26 cellular contexts compared by ENCODE assay signal in genomic region chr16:49785970-49786369, GRCh38.
"Had no signal": no experiment of that assay in that cellular context is flagged by ENCODE, and none has a peak within 500 bp of the region (broad histone marks: within the 10 kb centered on the region; RNA-seq: fewer than 3 reads in every experiment).

No MANE protein-coding gene starts in this region.

- H3K4me1 ChIP-seq: pancreas, prostate gland, transverse colon, upper lobe of left lung had no signal

- H3K36me3 ChIP-seq: left ventricle myocardium inferior, pancreas, prostate gland, spleen, thyroid gland, transverse colon, upper lobe of left lung, vagina had no signal

- H3K27ac ChIP-seq: hepatocyte, left ventricle myocardium inferior, pancreas, prostate gland, spleen, thyroid gland, transverse colon, upper lobe of left lung, vagina had no signal

- ATAC-seq: natural killer cell; pancreas; right cardiac atrium; sciatic nerve; stimulated activated effector memory CD8-positive, alpha-beta T cell treated with anti-CD3 and anti-CD28 coated beads, Interleukin-12 subunit alpha, Interleukin-12 subunit beta, amount 100 ng/mL, for 72 hours; stimulated activated naive CD8-positive, alpha-beta T cell treated with anti-CD3 and anti-CD28 coated beads, Interleukin-15, amount 100 ng/mL, for 72 hours had no signal

- H3K27me3 ChIP-seq: hepatocyte, pancreas, spleen, thyroid gland, transverse colon, upper lobe of left lung, vagina had no signal

- H3K36me3 Mint-ChIP-seq: mesothelial cell of epicardium; naive B cell; natural killer cell; stimulated activated effector memory CD8-positive, alpha-beta T cell treated with anti-CD3 and anti-CD28 coated beads, Interleukin-12 subunit alpha, Interleukin-12 subunit beta, amount 100 ng/mL, for 72 hours had no signal

- H3K9me3 ChIP-seq: left ventricle myocardium inferior, pancreas, prostate gland, spleen, thyroid gland, transverse colon, upper lobe of left lung, vagina had no signal

- H3K9me3 Mint-ChIP-seq: mesothelial cell of epicardium; natural killer cell; stimulated activated effector memory CD8-positive, alpha-beta T cell treated with anti-CD3 and anti-CD28 coated beads, Interleukin-12 subunit alpha, Interleukin-12 subunit beta, amount 100 ng/mL, for 72 hours; stimulated activated naive CD8-positive, alpha-beta T cell treated with anti-CD3 and anti-CD28 coated beads, Interleukin-15, amount 100 ng/mL, for 72 hours had no signal

- DNase-seq: islet precursor cell; left ventricle myocardium inferior; mesendoderm; naive B cell; natural killer cell; nucleus accumbens; pancreas; posterior cingulate gyrus; retina; right cardiac atrium; spleen; stimulated activated CD4-positive, alpha-beta T cell treated with anti-CD3 and anti-CD28 coated beads, Interleukin-4, amount 100 ng/mL, for 24 hours; stimulated activated naive CD4-positive, alpha-beta T cell treated with Interleukin-2 at 50 U/mL for 16 hours; stimulated activated naive CD8-positive, alpha-beta T cell treated with anti-CD3 and anti-CD28 coated beads, Interleukin-15, amount 100 ng/mL, for 72 hours; substantia nigra; thyroid gland; transverse colon; upper lobe of left lung had no signal

- H3K27me3 Mint-ChIP-seq: naive B cell had no signal

- H3K4me3 Mint-ChIP-seq: mesothelial cell of epicardium; naive B cell; natural killer cell; stimulated activated effector memory CD8-positive, alpha-beta T cell treated with anti-CD3 and anti-CD28 coated beads, Interleukin-12 subunit alpha, Interleukin-12 subunit beta, amount 100 ng/mL, for 72 hours; stimulated activated naive CD8-positive, alpha-beta T cell treated with anti-CD3 and anti-CD28 coated beads, Interleukin-15, amount 100 ng/mL, for 72 hours had no signal

- H3K27ac Mint-ChIP-seq: mesothelial cell of epicardium; naive B cell; natural killer cell; stimulated activated effector memory CD8-positive, alpha-beta T cell treated with anti-CD3 and anti-CD28 coated beads, Interleukin-12 subunit alpha, Interleukin-12 subunit beta, amount 100 ng/mL, for 72 hours had no signal

- H3K4me3 ChIP-seq: hepatocyte, left ventricle myocardium inferior, lung, pancreas, prostate gland, skin epidermis, spleen, thyroid gland, transverse colon, upper lobe of left lung, vagina had no signal

- H3K4me1 Mint-ChIP-seq: naive B cell; natural killer cell; stimulated activated effector memory CD8-positive, alpha-beta T cell treated with anti-CD3 and anti-CD28 coated beads, Interleukin-12 subunit alpha, Interleukin-12 subunit beta, amount 100 ng/mL, for 72 hours; stimulated activated naive CD8-positive, alpha-beta T cell treated with anti-CD3 and anti-CD28 coated beads, Interleukin-15, amount 100 ng/mL, for 72 hours had no signal
